ENCODE assay signal across 8 cellular contexts in the genomic region with DNA sequence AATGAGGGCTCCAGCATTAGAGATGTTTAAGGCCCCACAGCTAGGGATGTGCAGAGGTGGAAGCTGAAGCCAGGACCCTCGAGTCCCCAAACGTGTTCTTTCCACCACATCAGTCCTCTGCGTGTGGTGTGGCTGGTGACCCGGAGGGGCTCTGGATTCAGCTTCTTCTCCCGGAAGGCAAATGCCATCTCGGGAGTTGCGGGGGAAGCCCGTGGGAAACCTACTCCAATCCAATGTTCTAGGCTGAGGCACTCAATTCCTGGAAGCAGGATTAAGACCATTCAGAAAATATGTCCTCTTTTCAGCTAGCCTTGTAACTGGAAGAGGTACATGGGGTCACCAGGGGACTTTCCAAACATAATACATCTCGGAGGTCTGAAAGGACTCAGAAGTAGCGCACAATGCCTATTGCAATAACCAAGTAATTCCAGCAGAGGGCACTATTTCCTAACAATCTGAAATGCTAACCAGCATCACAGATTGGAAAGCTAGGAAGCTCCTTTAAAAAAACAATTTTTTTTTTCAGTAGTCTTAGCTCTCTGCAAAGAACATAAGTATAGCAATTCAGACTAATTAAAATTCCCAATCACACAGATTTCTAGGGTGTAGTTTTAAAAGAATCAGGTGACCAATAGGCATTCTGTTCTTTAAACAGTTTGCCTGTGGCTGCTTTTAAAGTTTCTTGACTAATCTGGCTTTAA.
DNase-seq lines count a peak whose midpoint lies in the region; ATAC-seq and FAIRE-seq lines count a peak whose summit lies in the region.

No MANE protein-coding gene starts in this region.

- H3K4me3 Mint-ChIP-seq in memory B cell = no peak overlapping the region

- no peak overlapping the region for H3K27ac Mint-ChIP-seq in memory B cell

- H3K36me3 Mint-ChIP-seq in memory B cell = no peaks in the 10 kb centered on the region

- DNase-seq in activated T-cell treated with anti-CD3 and anti-CD28 coated beads for 48 hours (ENCODE audit: low read depth) = peak; percentile 1
- no peak for DNase-seq in activated T-cell treated with anti-CD3 and anti-CD28 coated beads, Interleukin-2, amount 50 U/mL, for 1 hour
- peak; percentile 21 for DNase-seq in HuH-7 (ENCODE audit: low spot score)
- DNase-seq in RCC 7860 (ENCODE audit: low spot score) = peak; percentile 51
- peak; percentile 57 for DNase-seq in ecto neural progenitor cell (ENCODE audit: low spot score)
- DNase-seq in memory B cell (ENCODE audit: low spot score in 2 of 2) = peak; percentile 22 to 34
- no peak for DNase-seq in COLO829 (ENCODE audit: low spot score)

- H3K4me1 Mint-ChIP-seq in memory B cell = no peaks in the 10 kb centered on the region

- FAIRE-seq in RCC 7860 (lab: Jason Lieb, UNC) = peak; percentile 74

- ATAC-seq in memory B cell (ENCODE audit: low read depth) (peak; percentile 21), GM21367 (IDR thresholded peaks at IDR 0.05; ENCODE audit: unreplicated experiment) (no peak)

- H3K27me3 Mint-ChIP-seq in memory B cell = peaks cover 18% of the 10 kb centered on the region

- no peaks in the 10 kb centered on the region for H3K9me3 Mint-ChIP-seq in memory B cell

Comparison
In these comparisons a context has a peak if more than half of its experiments do, and no peak if none do; other contexts are left out.
1. DNase-seq: peak in activated T-cell treated with anti-CD3 and anti-CD28 coated beads for 48 hours (single experiment), HuH-7 (single experiment), RCC 7860 (single experiment), ecto neural progenitor cell (single experiment) and memory B cell (2 of 2); none in activated T-cell treated with anti-CD3 and anti-CD28 coated beads, Interleukin-2, amount 50 U/mL, for 1 hour (single experiment) and COLO829 (single experiment).